ENCODE assay signal across 3 cellular contexts in genomic region chr6:39396854-39397253, GRCh38.
"Had no signal": no experiment of that assay in that cellular context is flagged by ENCODE, and none has a peak within 500 bp of the region (broad histone marks: within the 10 kb centered on the region; RNA-seq: fewer than 3 reads in every experiment).

No MANE protein-coding gene starts in this region.

- DNase-seq: IMR-90, KBM-7, KG1 had no signal
